Comparison of ENCODE assay signal across 8 cellular contexts in the genomic region with DNA sequence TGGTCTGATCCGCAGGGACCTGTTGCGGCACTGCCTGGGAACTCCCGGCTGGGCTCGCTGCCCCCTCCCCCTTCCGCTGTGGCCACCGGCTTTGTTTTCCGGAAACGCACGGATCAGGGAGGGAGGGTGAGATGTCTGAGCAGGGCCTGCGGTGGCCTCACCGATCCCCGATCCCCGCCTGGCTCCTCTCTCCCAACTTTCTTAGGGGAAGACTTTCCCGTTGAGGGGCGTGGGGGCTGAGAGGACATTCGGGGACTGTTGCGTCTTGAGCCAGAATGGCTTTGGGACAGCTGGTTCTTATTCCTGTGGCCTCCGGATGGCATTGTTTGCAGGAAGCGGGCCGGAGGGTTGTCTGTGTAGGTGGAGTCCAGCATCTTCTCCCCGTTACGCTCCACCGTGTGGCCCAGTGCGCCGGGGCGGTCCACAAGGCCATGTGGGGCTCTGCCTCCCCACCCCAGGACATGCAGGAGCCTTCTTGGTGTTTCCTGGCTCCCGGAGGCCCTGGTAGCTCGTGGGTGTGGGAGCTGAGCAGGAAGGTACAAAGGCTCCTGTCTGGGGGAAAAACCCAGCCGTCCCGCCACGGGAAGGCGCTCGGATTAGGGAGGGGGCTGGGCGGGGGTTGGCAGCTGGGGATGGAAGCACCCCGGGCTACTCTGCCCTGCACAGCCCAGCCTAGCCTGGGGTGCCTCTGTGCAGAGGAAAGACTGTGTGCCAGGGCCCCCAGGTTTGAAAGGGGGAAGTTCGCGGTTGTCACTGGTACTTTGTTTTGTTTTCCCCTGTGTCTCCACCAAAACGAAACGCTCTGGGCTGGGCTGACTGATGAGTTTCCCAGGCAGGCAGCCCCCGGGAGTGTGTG. TPM values are rescaled to one million over a fixed set of nuclear protein-coding genes. Genes with fewer than 3 reads are reported as not detected.
DNase-seq lines count a peak whose midpoint lies in the region; ATAC-seq and TF ChIP-seq lines count a peak whose summit lies in the region.

No MANE protein-coding gene starts in this region.

- POLR2A ChIA-PET in activated CD4-positive, alpha-beta memory T cell treated with anti-CD3 and anti-CD28 coated beads, Interleukin-2, amount 10 ng/mL, durations not matched to agents 7 days and 5 days (lab: Charles Lee), result interaction anchor here (0.9 to 2.1 kb wide), 13 partner anchors 9 to 385 kb away, joined by 3 to 7 read pairs (median 4); no protein-coding TSS in a partner anchor

- no peak for ATAC-seq in GM19467 (IDR thresholded peaks at IDR 0.05; ENCODE audit: unreplicated experiment)

- peak overlapping the region; percentile 92 for H3K27ac Mint-ChIP-seq in activated CD4-positive, alpha-beta memory T cell treated with anti-CD3 and anti-CD28 coated beads, Interleukin-2, amount 10 ng/mL, durations not matched to agents 7 days and 5 days

- 0 to 2% methylated on average over 35 to 40 of the region's 40 CpGs for WGBS in lower leg skin, 2 donors

- CTCF ChIA-PET in activated CD4-positive, alpha-beta memory T cell treated with anti-CD3 and anti-CD28 coated beads, Interleukin-2, amount 10 ng/mL, durations not matched to agents 7 days and 5 days (lab: Charles Lee), result interaction anchor here (0.8 to 1.7 kb wide), 6 partner anchors 12 to 153 kb away, joined by 3 to 8 read pairs (median 3); no protein-coding TSS in a partner anchor

- no peaks in the 10 kb centered on the region for H3K27me3 ChIP-seq in dorsolateral prefrontal cortex

- TF ChIP-seq CTCF in dorsolateral prefrontal cortex (IDR thresholded peaks at IDR 0.05 in 54 of 56, conservative IDR thresholded peaks at IDR 0.05 in 2 of 56; ENCODE audit: low read depth in 1 of 56, partially characterized antibody in 56 of 56) (peak in 1 of 56 donors; percentile 8), lower leg skin (IDR thresholded peaks at IDR 0.05) (no peak)

- peak; percentile 57 for TF ChIP-seq POLR2A in GM19193 (IDR thresholded peaks at IDR 0.05; ENCODE audit: extremely low read depth, insufficient read depth, insufficient read length)
- TF ChIP-seq POLR2A in lower leg skin (IDR thresholded peaks at IDR 0.05), result no peak

- H3K4me3 ChIP-seq in dorsolateral prefrontal cortex, result peak overlapping the region; percentile 42 to 88 (median 71)
- H3K4me3 ChIP-seq in lower leg skin (ENCODE audit: low read depth, poor library complexity, severe bottlenecking), result peak overlapping the region; percentile 62

- H3K27ac ChIP-seq in dorsolateral prefrontal cortex, result peak overlapping the region in 58 of 59 donors; percentile 6 to 99 (median 78)

- H3K36me3 Mint-ChIP-seq in activated CD4-positive, alpha-beta memory T cell treated with anti-CD3 and anti-CD28 coated beads, Interleukin-2, amount 10 ng/mL, durations not matched to agents 7 days and 5 days (ENCODE audit: low read depth), result peaks cover 24% of the 10 kb centered on the region

- DNase-seq in AG20443 (ENCODE audit: low spot score) (peak; percentile 78), NCI-H2227 treated with DMSO at 0.1 percent for 48 hours (lab: John Stamatoyannopoulos, UW) (peak; percentile 11), dorsolateral prefrontal cortex (peak in 4 of 10 donors; percentile 46 to 72 (median 50)), lower leg skin (ENCODE audit: low spot score in 2 of 2) (peak; percentile 43 to 95)
- DNase-seq in activated CD4-positive, alpha-beta memory T cell treated with anti-CD3 and anti-CD28 coated beads, Interleukin-2, amount 10 ng/mL, durations not matched to agents 7 days and 5 days, result peak; percentile 85
- peak; percentile 38 to 63 (median 44) for DNase-seq in stimulated activated CD4-positive, alpha-beta T cell treated with anti-CD3 and anti-CD28 coated beads, TNF-alpha, amount 100 ng/mL, for 4 hours (ENCODE audit: low read depth in 3 of 3)

- H3K9me3 Mint-ChIP-seq in activated CD4-positive, alpha-beta memory T cell treated with anti-CD3 and anti-CD28 coated beads, Interleukin-2, amount 10 ng/mL, durations not matched to agents 7 days and 5 days, result no peaks in the 10 kb centered on the region

- no peaks in the 10 kb centered on the region for H3K27me3 Mint-ChIP-seq in activated CD4-positive, alpha-beta memory T cell treated with anti-CD3 and anti-CD28 coated beads, Interleukin-2, amount 10 ng/mL, durations not matched to agents 7 days and 5 days

- H3K4me1 Mint-ChIP-seq in activated CD4-positive, alpha-beta memory T cell treated with anti-CD3 and anti-CD28 coated beads, Interleukin-2, amount 10 ng/mL, durations not matched to agents 7 days and 5 days, result peaks cover 45% of the 10 kb centered on the region

- peak overlapping the region; percentile 95 for H3K4me3 Mint-ChIP-seq in activated CD4-positive, alpha-beta memory T cell treated with anti-CD3 and anti-CD28 coated beads, Interleukin-2, amount 10 ng/mL, durations not matched to agents 7 days and 5 days

- intact Hi-C loops in dorsolateral prefrontal cortex (cut with DNase I), result no loop called here
- intact Hi-C loops in lower leg skin (cut with DNase I; ENCODE audit: low total_unique reads), result no loop called here

RNA-seq across cellular contexts. Expression of gene CSNK1G2, which starts 1.3 kb away (rescaled TPM):
- 100 to 1,000 TPM; 130 to 132 TPM for total RNA-seq in activated CD4-positive, alpha-beta memory T cell treated with anti-CD3 and anti-CD28 coated beads, Interleukin-2, amount 10 ng/mL, durations not matched to agents 7 days and 5 days
- 10 to 100 TPM; 36.6 to 99.4 (median 58.0) TPM for total RNA-seq in dorsolateral prefrontal cortex
- 10 to 100 TPM; 58.8 to 76.9 (median 63.1) TPM for total RNA-seq in lower leg skin

RNA-seq across cellular contexts. Expression of gene ADAT3, which starts 37.1 kb away (rescaled TPM):
- total RNA-seq in activated CD4-positive, alpha-beta memory T cell treated with anti-CD3 and anti-CD28 coated beads, Interleukin-2, amount 10 ng/mL, durations not matched to agents 7 days and 5 days, result 10 to 100 TPM; 13.3 to 15.5 TPM
- 10 to 100 TPM in 3 of 120 experiments, 1 to 10 TPM in 117; 2.5 to 11.7 (median 5.9) TPM for total RNA-seq in dorsolateral prefrontal cortex
- 10 to 100 TPM; 20.1 to 27.3 (median 25.7) TPM for total RNA-seq in lower leg skin

RNA-seq across cellular contexts. Expression of gene SCAMP4, which starts 37.1 kb away (rescaled TPM):
- total RNA-seq in activated CD4-positive, alpha-beta memory T cell treated with anti-CD3 and anti-CD28 coated beads, Interleukin-2, amount 10 ng/mL, durations not matched to agents 7 days and 5 days, result 10 to 100 TPM; 36.5 to 39.7 TPM
- 10 to 100 TPM; 39.8 to 90.1 (median 58.7) TPM for total RNA-seq in dorsolateral prefrontal cortex
- 100 to 1,000 TPM; 108 to 119 (median 113) TPM for total RNA-seq in lower leg skin

RNA-seq across cellular contexts. Expression of gene ABHD17A, which starts 57.0 kb away (rescaled TPM):
- total RNA-seq in activated CD4-positive, alpha-beta memory T cell treated with anti-CD3 and anti-CD28 coated beads, Interleukin-2, amount 10 ng/mL, durations not matched to agents 7 days and 5 days, result 100 to 1,000 TPM; 255 to 259 TPM
- total RNA-seq in dorsolateral prefrontal cortex (100 to 1,000 TPM in 118 of 120 experiments, 10 to 100 TPM in 2; 93.9 to 197 (median 126) TPM), lower leg skin (100 to 1,000 TPM; 154 to 201 (median 186) TPM)
